ENCODE assay signal across 25 cellular contexts in genomic region chr2:3409627-3410170, GRCh38.
"Had no signal": no experiment of that assay in that cellular context is flagged by ENCODE, and none has a peak within 500 bp of the region (broad histone marks: within the 10 kb centered on the region; RNA-seq: fewer than 3 reads in every experiment).

No MANE protein-coding gene starts in this region.

- H3K36me3 ChIP-seq: breast epithelium, gastrocnemius medialis, pancreas, vagina had no signal

- DNase-seq: activated CD4-positive, alpha-beta T cell treated with anti-CD3 and anti-CD28 coated beads for 1 hour; activated CD4-positive, alpha-beta T cell treated with anti-CD3 and anti-CD28 coated beads, Interleukin-2, amount 50 U/mL, for 1 hour; activated CD8-positive, alpha-beta T cell treated with anti-CD3 and anti-CD28 coated beads, Interleukin-2, amount 10 ng/mL, durations not matched to agents 7 days and 5 days; activated naive CD8-positive, alpha-beta T cell treated with anti-CD3 and anti-CD28 coated beads for 36 hours; endodermal cell; esophagus squamous epithelium; gastrocnemius medialis; hypothalamus; left ventricle myocardium superior; right lobe of liver; stimulated activated CD4-positive, alpha-beta T cell treated with anti-CD3 and anti-CD28 coated beads, Interleukin-1b, Interleukin-23, amount 100 ng/mL, for 48 hours; testis had no signal

- H3K4me3 ChIP-seq: breast epithelium, coronary artery, esophagus squamous epithelium, gastrocnemius medialis, pancreas, right lobe of liver, skin epidermis, testis, vagina had no signal

- H3K27ac Mint-ChIP-seq: activated CD8-positive, alpha-beta T cell treated with anti-CD3 and anti-CD28 coated beads, Interleukin-2, amount 10 ng/mL, durations not matched to agents 7 days and 5 days; activated naive CD8-positive, alpha-beta T cell treated with anti-CD3 and anti-CD28 coated beads for 36 hours; activated T-helper 17 cell treated with anti-CD3 and anti-CD28 coated beads, Interleukin-2, amount 50 U/mL, for 72 hours; endodermal cell; nephron; stimulated activated effector memory CD8-positive, alpha-beta T cell treated with anti-CD3 and anti-CD28 coated beads, Interleukin-12 subunit alpha, Interleukin-12 subunit beta, amount 100 ng/mL, for 72 hours; type B pancreatic cell had no signal

- H3K4me1 ChIP-seq: breast epithelium, pancreas, right lobe of liver had no signal

- H3K9me3 Mint-ChIP-seq: activated naive CD8-positive, alpha-beta T cell treated with anti-CD3 and anti-CD28 coated beads for 36 hours; activated T-helper 17 cell treated with anti-CD3 and anti-CD28 coated beads, Interleukin-2, amount 50 U/mL, for 72 hours; endodermal cell; nephron; stimulated activated effector memory CD8-positive, alpha-beta T cell treated with anti-CD3 and anti-CD28 coated beads, Interleukin-12 subunit alpha, Interleukin-12 subunit beta, amount 100 ng/mL, for 72 hours; type B pancreatic cell had no signal

- H3K27me3 ChIP-seq: breast epithelium, esophagus squamous epithelium, gastrocnemius medialis, neutrophil, pancreas, right lobe of liver, testis, vagina had no signal

- H3K4me3 Mint-ChIP-seq: activated CD8-positive, alpha-beta T cell treated with anti-CD3 and anti-CD28 coated beads, Interleukin-2, amount 10 ng/mL, durations not matched to agents 7 days and 5 days; activated naive CD8-positive, alpha-beta T cell treated with anti-CD3 and anti-CD28 coated beads for 36 hours; activated T-helper 17 cell treated with anti-CD3 and anti-CD28 coated beads, Interleukin-2, amount 50 U/mL, for 72 hours; endodermal cell; nephron; stimulated activated effector memory CD8-positive, alpha-beta T cell treated with anti-CD3 and anti-CD28 coated beads, Interleukin-12 subunit alpha, Interleukin-12 subunit beta, amount 100 ng/mL, for 72 hours; type B pancreatic cell had no signal

- H3K27ac ChIP-seq: breast epithelium, coronary artery, esophagus squamous epithelium, gastrocnemius medialis, neutrophil, pancreas, right lobe of liver, skin epidermis, testis, vagina had no signal

- H3K27me3 Mint-ChIP-seq: activated naive CD8-positive, alpha-beta T cell treated with anti-CD3 and anti-CD28 coated beads for 36 hours; activated T-helper 17 cell treated with anti-CD3 and anti-CD28 coated beads, Interleukin-2, amount 50 U/mL, for 72 hours; type B pancreatic cell had no signal

- ATAC-seq: activated CD8-positive, alpha-beta T cell treated with anti-CD3 and anti-CD28 coated beads, Interleukin-2, amount 10 ng/mL, durations not matched to agents 7 days and 5 days; activated T-helper 17 cell treated with anti-CD3 and anti-CD28 coated beads, Interleukin-2, amount 50 U/mL, for 72 hours; gastrocnemius medialis; left ventricle myocardium superior; pancreas; right lobe of liver; stimulated activated effector memory CD8-positive, alpha-beta T cell treated with anti-CD3 and anti-CD28 coated beads, Interleukin-12 subunit alpha, Interleukin-12 subunit beta, amount 100 ng/mL, for 72 hours had no signal

- FAIRE-seq: astrocyte, islet of Langerhans, pancreas, TTC549 had no signal

- H3K4me1 Mint-ChIP-seq: activated T-helper 17 cell treated with anti-CD3 and anti-CD28 coated beads, Interleukin-2, amount 50 U/mL, for 72 hours had no signal

- H3K9me3 ChIP-seq: breast epithelium, esophagus squamous epithelium, gastrocnemius medialis, neutrophil, pancreas, right lobe of liver, testis, vagina had no signal
